Comparison of ENCODE assay signal across 6 cellular contexts in the genomic region with DNA sequence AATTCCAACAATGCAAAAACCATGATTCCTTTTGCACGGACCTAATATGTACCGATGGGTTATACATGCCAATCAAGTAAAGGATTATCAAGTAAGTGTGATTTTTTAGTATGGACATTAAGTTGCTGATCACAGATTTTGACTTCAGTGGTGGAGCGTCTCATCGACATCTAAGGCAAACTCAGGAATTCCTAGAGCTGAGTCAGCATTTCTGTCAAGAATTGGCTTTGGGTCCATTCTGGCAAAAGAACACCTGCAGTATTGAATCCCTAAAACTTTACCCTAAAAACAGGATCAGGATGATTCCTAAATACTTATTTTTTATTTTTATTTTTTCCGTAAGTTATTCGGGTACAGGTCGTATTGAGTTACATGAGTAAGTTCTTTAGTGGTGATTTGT.
"Had no signal": no experiment of that assay in that cellular context is flagged by ENCODE, and none has a peak within 500 bp of the region (broad histone marks: within the 10 kb centered on the region; RNA-seq: fewer than 3 reads in every experiment).

No MANE protein-coding gene starts in this region.

- DNase-seq: GM23248, GOT3, H9, HCEC 1CT, KG1 had no signal

- H3K4me3 ChIP-seq: GM23248 had no signal

- FAIRE-seq: H54 had no signal

- H3K27ac ChIP-seq: GM23248 had no signal

- H3K9ac ChIP-seq: GM23248 had no signal

- H2AFZ ChIP-seq: GM23248 had no signal
